In the genomic region with DNA sequence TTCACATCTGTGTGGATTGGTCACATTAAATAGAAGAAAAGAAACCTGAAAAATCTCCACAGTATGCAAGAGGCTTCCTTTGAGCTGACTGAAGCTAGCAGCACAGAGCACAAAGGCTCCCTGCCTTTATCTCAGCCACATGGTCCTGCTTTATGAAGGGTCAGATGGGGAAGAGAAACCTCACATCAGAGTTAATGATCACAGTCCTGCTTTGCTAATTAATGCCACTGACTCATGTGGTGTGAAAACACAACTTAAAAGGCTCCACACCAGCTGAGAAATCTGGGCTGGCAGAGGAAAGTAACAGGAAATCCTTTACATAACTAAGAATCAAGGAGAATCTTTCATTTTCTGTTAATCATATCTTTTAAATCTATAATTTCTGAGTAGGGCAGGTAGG, we compare ENCODE assay signal across 12 cellular contexts.
DNase-seq lines count a peak whose midpoint lies in the region; ATAC-seq lines count a peak whose summit lies in the region.
"Had no signal": no experiment of that assay in that cellular context is flagged by ENCODE, and none has a peak within 500 bp of the region (broad histone marks: within the 10 kb centered on the region; RNA-seq: fewer than 3 reads in every experiment).

No MANE protein-coding gene starts in this region.

- peak overlapping the region; percentile 5 for H3K27ac ChIP-seq in HUES48 (ENCODE audit: low read depth, low read length)

- ATAC-seq in GM18498 (IDR thresholded peaks at IDR 0.05; ENCODE audit: unreplicated experiment) = peak; percentile 96
- peak; percentile 75 for ATAC-seq in GM19463 (IDR thresholded peaks at IDR 0.05; ENCODE audit: unreplicated experiment)
- ATAC-seq in HG02938 (IDR thresholded peaks at IDR 0.05; ENCODE audit: unreplicated experiment) = peak; percentile 79
- no peak for ATAC-seq in naive thymus-derived CD8-positive, alpha-beta T cell
- ATAC-seq in activated CD4-positive, CD25-positive, alpha-beta regulatory T cell treated with anti-CD3 and anti-CD28 coated beads, Interleukin-2, amount 50 U/mL, for 24 hours = no peak

- H3K27me3 Mint-ChIP-seq in naive thymus-derived CD8-positive, alpha-beta T cell = no peaks in the 10 kb centered on the region

- H3K27me3 ChIP-seq in HUES48 (ENCODE audit: control insufficient read depth, insufficient read depth, low read length) = no peaks in the 10 kb centered on the region

- no peak overlapping the region for H3K4me3 ChIP-seq in HUES48 (ENCODE audit: low read depth, low read length)

- no peaks in the 10 kb centered on the region for H3K36me3 ChIP-seq in HUES48 (ENCODE audit: control insufficient read depth, insufficient read depth, low read length)

- no peak overlapping the region for H3K9ac ChIP-seq in HUES48 (ENCODE audit: low read depth, low read length)

- no peak overlapping the region for H3K4me3 Mint-ChIP-seq in naive thymus-derived CD8-positive, alpha-beta T cell

- H3K4me1 ChIP-seq in HUES48 (ENCODE audit: control insufficient read depth, insufficient read depth, low read length) = peaks cover 8% of the 10 kb centered on the region

- POLR2A ChIA-PET in naive thymus-derived CD8-positive, alpha-beta T cell (lab: Charles Lee) = no interaction called here

- no peaks in the 10 kb centered on the region for H3K9me3 ChIP-seq in HUES48 (ENCODE audit: control insufficient read depth, insufficient read depth, low read length)

- DNase-seq in NOMO-1 treated with DMSO at 0.1 percent for 48 hours (lab: John Stamatoyannopoulos, UW; ENCODE audit: unreplicated experiment) (no peak), HUDEP-2 (lab: John Stamatoyannopoulos, UW; ENCODE audit: unreplicated experiment in 76 of 76) (no peak)
- DNase-seq in naive thymus-derived CD8-positive, alpha-beta T cell = no peak
- DNase-seq: activated CD8-positive, alpha-beta memory T cell treated with anti-CD3 and anti-CD28 coated beads for 24 hours; NCI-H187; OCI-M1; T-helper 9 cell had no signal

- H3K36me3 Mint-ChIP-seq in naive thymus-derived CD8-positive, alpha-beta T cell = no peaks in the 10 kb centered on the region

- peaks cover 2 to 40% (median 15%) of the 10 kb centered on the region in 9 donors for H3K9me3 Mint-ChIP-seq in naive thymus-derived CD8-positive, alpha-beta T cell

- no peak overlapping the region for H3K27ac Mint-ChIP-seq in naive thymus-derived CD8-positive, alpha-beta T cell

- H3K4me1 Mint-ChIP-seq in naive thymus-derived CD8-positive, alpha-beta T cell = no peaks in the 10 kb centered on the region

Comparison
In these comparisons a context has a peak if more than half of its experiments do, and no peak if none do; other contexts are left out.
1. ATAC-seq: peak in GM18498 (single experiment), GM19463 (single experiment) and HG02938 (single experiment); none in naive thymus-derived CD8-positive, alpha-beta T cell (0 of 2) and activated CD4-positive, CD25-positive, alpha-beta regulatory T cell treated with anti-CD3 and anti-CD28 coated beads, Interleukin-2, amount 50 U/mL, for 24 hours (0 of 2).